Comparison of ENCODE assay signal across 2 cellular contexts in genomic region chr9:114309096-114309495, GRCh38.
TF ChIP-seq lines count a peak whose summit lies in the region.

No MANE protein-coding gene starts in this region.

TF ChIP-seq in IMR-90, 13 proteins besides CTCF, POLR2A, EP300 and RAD21:
- TF ChIP-seq USF2 (IDR thresholded peaks at IDR 0.05; ENCODE audit: low read depth, low read length), result no peak
- TF ChIP-seq MAZ (IDR thresholded peaks at IDR 0.05; ENCODE audit: borderline replicate concordance, low read depth, low read length), result no peak
- TF ChIP-seq CEBPB (IDR thresholded peaks at IDR 0.05; ENCODE audit: low read depth, low read length), result no peak
- no peak for TF ChIP-seq MXI1 (IDR thresholded peaks at IDR 0.05; ENCODE audit: borderline replicate concordance, low read depth, low read length)
- TF ChIP-seq FOS (IDR thresholded peaks at IDR 0.05; ENCODE audit: low read depth, low read length), result no peak
- no peak for TF ChIP-seq NFE2L2 (IDR thresholded peaks at IDR 0.05; ENCODE audit: low read depth, low read length)
- no peak for TF ChIP-seq BHLHE40 (IDR thresholded peaks at IDR 0.05; ENCODE audit: low read depth, low read length)
- no peak for TF ChIP-seq RFX5 (IDR thresholded peaks at IDR 0.05; ENCODE audit: low read depth, low read length)
- TF ChIP-seq CHD1 (IDR thresholded peaks at IDR 0.05; ENCODE audit: low read depth, low read length), result no peak
- TF ChIP-seq ELK1 (IDR thresholded peaks at IDR 0.05; ENCODE audit: borderline replicate concordance, low read depth, low read length), result no peak
- TF ChIP-seq MAFK (IDR thresholded peaks at IDR 0.05; ENCODE audit: low read depth, low read length), result no peak
- TF ChIP-seq RCOR1 (IDR thresholded peaks at IDR 0.05; ENCODE audit: insufficient replicate concordance, low read length), result no peak
- no peak for TF ChIP-seq SMC3 (IDR thresholded peaks at IDR 0.05; ENCODE audit: low read depth, low read length)

TF ChIP-seq in HepG2, 621 proteins besides CTCF, POLR2A, EP300 and RAD21:
- TF ChIP-seq MEIS2 (CRISPR knock-in tag; IDR thresholded peaks at IDR 0.05) (no peak), ZNF629 (CRISPR knock-in tag; conservative IDR thresholded peaks at IDR 0.05) (peak; percentile 38; the same call in 1 of the 2 replicates), ZNF234 (CRISPR knock-in tag; conservative IDR thresholded peaks at IDR 0.05) (no peak), MEIS1 (CRISPR knock-in tag; IDR thresholded peaks at IDR 0.05; ENCODE audit: borderline replicate concordance) (no peak), KLF9 (CRISPR knock-in tag; IDR thresholded peaks at IDR 0.05; ENCODE audit: low read depth) (no peak), LCORL (IDR thresholded peaks at IDR 0.05) (no peak), LCORL (CRISPR knock-in tag; IDR thresholded peaks at IDR 0.05) (no peak), ZNF180 (CRISPR knock-in tag; IDR thresholded peaks at IDR 0.05; ENCODE audit: borderline replicate concordance, low read depth) (no peak), ZUFSP (CRISPR knock-in tag; IDR thresholded peaks at IDR 0.05; ENCODE audit: borderline replicate concordance) (no peak)
